Comparison of ENCODE assay signal across 8 cellular contexts in the genomic region with DNA sequence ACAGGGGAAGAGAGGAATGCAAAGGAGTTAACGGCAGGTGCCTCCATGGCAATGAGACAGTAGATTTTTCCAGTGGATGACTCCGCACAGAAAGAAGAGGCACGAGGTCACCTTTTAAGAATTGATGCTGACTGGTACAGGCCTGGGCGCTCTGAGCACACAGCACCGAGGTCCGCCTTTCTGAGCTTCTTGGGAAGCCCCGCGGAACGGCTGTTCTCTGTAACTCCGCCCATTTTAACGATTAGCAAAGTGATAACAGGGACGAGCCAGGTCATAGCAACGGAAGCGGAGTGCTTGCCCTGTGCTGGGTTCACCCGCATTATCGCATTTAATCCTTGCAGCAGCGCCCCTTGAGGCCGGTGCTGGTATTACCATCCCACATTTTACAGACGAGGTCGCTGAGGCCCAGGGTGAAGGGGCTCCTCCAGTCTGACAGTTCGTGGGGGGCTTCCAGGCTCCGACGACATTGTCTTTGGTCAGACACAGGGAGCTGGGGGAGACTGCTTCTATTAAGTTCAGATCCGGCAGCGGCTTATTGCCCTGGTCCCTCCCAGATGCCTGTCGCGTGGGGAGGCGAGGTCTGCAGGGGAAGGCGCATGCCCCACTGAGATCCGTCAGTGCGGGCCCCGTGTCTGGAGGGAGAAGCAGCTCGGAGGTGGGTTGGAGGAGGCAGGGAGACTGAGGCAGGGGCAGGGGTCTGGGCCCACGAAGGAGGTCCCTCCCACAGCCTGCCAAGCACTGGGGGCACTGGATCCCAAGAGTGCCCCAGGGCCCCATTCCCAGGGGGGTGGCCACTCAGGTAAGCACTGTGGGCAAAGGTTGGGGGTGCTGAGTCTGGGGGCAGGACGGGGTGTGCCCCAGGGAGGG. TPM values are rescaled to one million over a fixed set of nuclear protein-coding genes. Genes with fewer than 3 reads are reported as not detected.
DNase-seq lines count a peak whose midpoint lies in the region; ATAC-seq and TF ChIP-seq lines count a peak whose summit lies in the region.

No MANE protein-coding gene starts in this region.

- peak; percentile 92 for TF ChIP-seq CTCF in CD8-positive, alpha-beta T cell (IDR thresholded peaks at IDR 0.05)

- H3K56ac ChIP-seq in mesendoderm (ENCODE audit: low read length), result peak overlapping the region; percentile 22

- H3K4me1 Mint-ChIP-seq in CD8-positive, alpha-beta T cell (ENCODE audit: low read depth), result peaks cover 17% of the 10 kb centered on the region

- no peaks in the 10 kb centered on the region for H3K79me1 ChIP-seq in mesendoderm (ENCODE audit: low read length)

- H2BK5ac ChIP-seq in mesendoderm (ENCODE audit: low read length), result no peak overlapping the region

- intact Hi-C loops in CD8-positive, alpha-beta T cell (cut with DNase I, micrococcal nuclease), result no loop called here

- no peaks in the 10 kb centered on the region for H3K79me2 ChIP-seq in mesendoderm (ENCODE audit: control insufficient read depth, insufficient read depth, low read length)

- H3K27ac ChIP-seq in CD8-positive, alpha-beta T cell (ENCODE audit: low read depth, low read length), result no peak overlapping the region
- no peak overlapping the region for H3K27ac ChIP-seq in mesendoderm (ENCODE audit: low read depth, low read length)

- no peaks in the 10 kb centered on the region for H3K9me3 ChIP-seq in CD8-positive, alpha-beta T cell (ENCODE audit: low read length)
- H3K9me3 ChIP-seq in HAP-1, result no peaks in the 10 kb centered on the region

- H3K9ac ChIP-seq in mesendoderm (ENCODE audit: low read length), result no peak overlapping the region

- peak overlapping the region; percentile 4 for H3K4me2 ChIP-seq in mesendoderm (ENCODE audit: low read length)

- no peak overlapping the region for H2BK120ac ChIP-seq in mesendoderm (ENCODE audit: low read depth, low read length)

- no peak overlapping the region for H3K4ac ChIP-seq in mesendoderm (ENCODE audit: low read depth, low read length)

- H3K4me1 ChIP-seq in CD8-positive, alpha-beta T cell (ENCODE audit: insufficient read depth, low read length), result peaks cover 5% of the 10 kb centered on the region
- H3K4me1 ChIP-seq in HAP-1, result peaks cover 11% of the 10 kb centered on the region
- peaks cover 1% of the 10 kb centered on the region for H3K4me1 ChIP-seq in mesendoderm (ENCODE audit: control insufficient read depth, low read depth, low read length)

- no peak overlapping the region for H2BK15ac ChIP-seq in mesendoderm (replicated peaks; ENCODE audit: low read depth)

- H3K4me3 Mint-ChIP-seq in CD8-positive, alpha-beta T cell, result peak overlapping the region; percentile 67

- no peak overlapping the region for H2AK5ac ChIP-seq in mesendoderm (ENCODE audit: low read length)

- no peaks in the 10 kb centered on the region for H3K27me3 ChIP-seq in CD8-positive, alpha-beta T cell (ENCODE audit: insufficient read depth, low read length)
- no peaks in the 10 kb centered on the region for H3K27me3 ChIP-seq in HAP-1 (ENCODE audit: low read depth)
- no peaks in the 10 kb centered on the region for H3K27me3 ChIP-seq in mesendoderm (ENCODE audit: insufficient read depth, low read length, poor library complexity)

- peak; percentile 61 to 88 (median 77) for DNase-seq in CD8-positive, alpha-beta T cell
- peak; percentile 71 to 89 for DNase-seq in HAP-1 (ENCODE audit: low spot score in 2 of 2)
- DNase-seq in NCI-H524 treated with DMSO at 0.1 percent for 48 hours (lab: John Stamatoyannopoulos, UW), result peak; percentile 33
- DNase-seq in activated CD4-positive, alpha-beta T cell treated with anti-CD3 and anti-CD28 coated beads, Interleukin-2, amount 50 U/mL, for 48 hours, result peak; percentile 89 to 90
- DNase-seq in effector CD8-positive, alpha-beta T cell (lab: John Stamatoyannopoulos, UW), result peak; percentile 64
- peak; percentile 93 for DNase-seq in mesendoderm
- peak; percentile 78 for DNase-seq in stimulated activated CD8-positive, alpha-beta memory T cell treated with anti-CD3 and anti-CD28 coated beads, Interleukin-15, amount 100 ng/mL, for 1 hour (ENCODE audit: low read depth)

- H4K5ac ChIP-seq in mesendoderm (ENCODE audit: low read length), result no peak overlapping the region

- peak; percentile 92 for ATAC-seq in CD8-positive, alpha-beta T cell
- no peak for ATAC-seq in HG03039 (IDR thresholded peaks at IDR 0.05; ENCODE audit: unreplicated experiment)

- POLR2A ChIA-PET in CD8-positive, alpha-beta T cell (lab: Charles Lee), result no interaction called here

- H3K18ac ChIP-seq in mesendoderm (ENCODE audit: low read length), result no peak overlapping the region

- H3K27me3 Mint-ChIP-seq in CD8-positive, alpha-beta T cell (ENCODE audit: low read depth), result no peaks in the 10 kb centered on the region

- H4K8ac ChIP-seq in mesendoderm (ENCODE audit: low read depth, low read length), result no peak overlapping the region

- H3K9me3 Mint-ChIP-seq in CD8-positive, alpha-beta T cell, result no peaks in the 10 kb centered on the region

- no peak overlapping the region for H3K4me3 ChIP-seq in CD8-positive, alpha-beta T cell (ENCODE audit: low read depth, low read length)
- H3K4me3 ChIP-seq in HAP-1 (no peak overlapping the region), mesendoderm (ENCODE audit: low read length) (no peak overlapping the region)

- WGBS in mesendoderm (ENCODE audit: extremely low coverage, insufficient coverage, low lambda C conversion rate), result no CpG with 5 or more reads among the region's 35 CpGs

- H3K23ac ChIP-seq in mesendoderm (ENCODE audit: low read length), result no peak overlapping the region

- no peak overlapping the region for H3K27ac Mint-ChIP-seq in CD8-positive, alpha-beta T cell

- H3K36me3 Mint-ChIP-seq in CD8-positive, alpha-beta T cell, result no peaks in the 10 kb centered on the region

- CTCF ChIA-PET in CD8-positive, alpha-beta T cell (lab: Charles Lee), result interaction anchor here (0.7 to 11.6 kb wide), 20 partner anchors 10 to 150 kb away, joined by 3 to 232 read pairs (median 4); no protein-coding TSS in a partner anchor

- no peaks in the 10 kb centered on the region for H3K36me3 ChIP-seq in CD8-positive, alpha-beta T cell (ENCODE audit: insufficient read depth, low read length)
- H3K36me3 ChIP-seq in HAP-1 (replicated peaks) (no peaks in the 10 kb centered on the region), mesendoderm (ENCODE audit: control insufficient read depth, insufficient read depth, low read length) (no peaks in the 10 kb centered on the region)

- in situ Hi-C loops in HAP-1 (cut with MboI; ENCODE audit: low sequenced_read_pairs), result no loop called here

RNA-seq across cellular contexts. Expression of gene HMCN2, which starts 22.3 kb away (rescaled TPM):
- not detected for total RNA-seq in CD8-positive, alpha-beta T cell
- polyA plus RNA-seq in mesendoderm (2013, experiment 1 of 2), result 0.46 TPM
- polyA plus RNA-seq in mesendoderm (2013, experiment 2 of 2), result 0.57 TPM

Comparison
In these comparisons a context has a peak if more than half of its experiments do, and no peak if none do; other contexts are left out.
1. DNase-seq: peak in every context shown above with its lines; median percentile 93 in mesendoderm; 90 in activated CD4-positive, alpha-beta T cell treated with anti-CD3 and anti-CD28 coated beads, Interleukin-2, amount 50 U/mL, for 48 hours; 80 in HAP-1; 78 in stimulated activated CD8-positive, alpha-beta memory T cell treated with anti-CD3 and anti-CD28 coated beads, Interleukin-15, amount 100 ng/mL, for 1 hour; 77 in CD8-positive, alpha-beta T cell; 64 in effector CD8-positive, alpha-beta T cell; 33 in NCI-H524 treated with DMSO at 0.1 percent for 48 hours.